In genomic region chr2:10932345-10933151, GRCh38 we compare ENCODE assay signal across 13 cellular contexts. TPM values are rescaled to one million over a fixed set of nuclear protein-coding genes. Genes with fewer than 3 reads are reported as not detected.
A peak's percentile ranks its signal among the peaks of the same experiment; 100 is the strongest.
DNase-seq lines count a peak whose midpoint lies in the region; ATAC-seq and TF ChIP-seq lines count a peak whose summit lies in the region.
"Had no signal": no experiment of that assay in that cellular context is flagged by ENCODE, and none has a peak within 500 bp of the region (broad histone marks: within the 10 kb centered on the region; RNA-seq: fewer than 3 reads in every experiment).

No MANE protein-coding gene starts in this region.

- peak overlapping the region; percentile 58 for H3K27ac ChIP-seq in psoas muscle
- H3K27ac ChIP-seq: esophagus muscularis mucosa had no signal

- peaks cover 77% of the 10 kb centered on the region for H3K4me1 Mint-ChIP-seq in endothelial cell (ENCODE audit: unreplicated experiment)
- H3K4me1 Mint-ChIP-seq: activated CD4-positive, alpha-beta T cell treated with anti-CD3 and anti-CD28 coated beads, Interleukin-2, amount 10 ng/mL, durations not matched to agents 24 days and 14 days; IgD-negative memory B cell had no signal

- no peak overlapping the region for H3K4me3 ChIP-seq in psoas muscle
- H3K4me3 ChIP-seq in H7 (ENCODE audit: insufficient read depth, low read depth, low read length) = no peak overlapping the region
- H3K4me3 ChIP-seq: esophagus muscularis mucosa had no signal

- intact Hi-C loops in psoas muscle (cut with DNase I) = no loop called here

- peaks cover 19% of the 10 kb centered on the region for H3K27me3 Mint-ChIP-seq in endothelial cell (ENCODE audit: unreplicated experiment)

- H3K9me3 ChIP-seq in psoas muscle = no peaks in the 10 kb centered on the region
- H3K9me3 ChIP-seq: esophagus muscularis mucosa had no signal

- peak overlapping the region; percentile 40 for H3K4me3 Mint-ChIP-seq in endothelial cell (ENCODE audit: unreplicated experiment)
- H3K4me3 Mint-ChIP-seq: activated CD4-positive, alpha-beta T cell treated with anti-CD3 and anti-CD28 coated beads, Interleukin-2, amount 10 ng/mL, durations not matched to agents 24 days and 14 days had no signal

- ATAC-seq in psoas muscle = peak in 3 of 4 donors; percentile 2 to 12 (median 8)

- no peak for TF ChIP-seq CTCF in endothelial cell (IDR thresholded peaks at IDR 0.05; ENCODE audit: unreplicated experiment)
- TF ChIP-seq CTCF in psoas muscle (IDR thresholded peaks at IDR 0.05) = no peak

- H3K36me3 ChIP-seq in psoas muscle (ENCODE audit: insufficient read depth in 1 of 2, low read depth in 1 of 2) = no peaks in the 10 kb centered on the region
- no peaks in the 10 kb centered on the region for H3K36me3 ChIP-seq in H7 (replicated peaks; ENCODE audit: control insufficient read depth, insufficient read depth, low read length)

- DNase-seq in Caki2 (ENCODE audit: low read depth) = peak; percentile 42
- peak; percentile 66 for DNase-seq in NCI-H345 (lab: John Stamatoyannopoulos, UW)
- peak; percentile 35 for DNase-seq in endothelial cell (ENCODE audit: low spot score)
- DNase-seq in psoas muscle = no peak
- DNase-seq in NCI-H1092 (lab: John Stamatoyannopoulos, UW) = no peak
- DNase-seq in pons (ENCODE audit: low spot score) = no peak
- no peak for DNase-seq in H7
- DNase-seq: activated CD4-positive, alpha-beta T cell treated with anti-CD3 and anti-CD28 coated beads, Interleukin-2, amount 10 ng/mL, durations not matched to agents 24 days and 14 days; activated naive CD4-positive, alpha-beta T cell treated with Interleukin-2 at 50 U/mL for 16 hours; DND-41; small intestine had no signal

- H3K4me1 ChIP-seq in psoas muscle = peaks cover 14% of the 10 kb centered on the region

- H3K36me3 Mint-ChIP-seq in endothelial cell (ENCODE audit: low read depth, unreplicated experiment) = no peaks in the 10 kb centered on the region
- H3K36me3 Mint-ChIP-seq: IgD-negative memory B cell had no signal

- H3K27me3 ChIP-seq in psoas muscle (ENCODE audit: insufficient read depth in 3 of 3, low read length in 2 of 3) (no peaks in the 10 kb centered on the region), H7 (ENCODE audit: control insufficient read depth, insufficient read depth, low read length) (no peaks in the 10 kb centered on the region)

- 48 to 65% (median 52%) methylated on average over 17 of the region's 17 CpGs for WGBS in psoas muscle, 3 donors

- no peaks in the 10 kb centered on the region for H3K9me3 Mint-ChIP-seq in endothelial cell (ENCODE audit: unreplicated experiment)
- H3K9me3 Mint-ChIP-seq: activated CD4-positive, alpha-beta T cell treated with anti-CD3 and anti-CD28 coated beads, Interleukin-2, amount 10 ng/mL, durations not matched to agents 24 days and 14 days had no signal

- in situ Hi-C loops in Caki2 (cut with HindIII; ENCODE audit: low pct_unique_long_range_greater_than_20kb, low sequenced_read_pairs) = no loop called here

- H3K27ac Mint-ChIP-seq in endothelial cell (ENCODE audit: unreplicated experiment) = peak overlapping the region; percentile 88
- H3K27ac Mint-ChIP-seq: activated CD4-positive, alpha-beta T cell treated with anti-CD3 and anti-CD28 coated beads, Interleukin-2, amount 10 ng/mL, durations not matched to agents 24 days and 14 days; IgD-negative memory B cell had no signal

RNA-seq across cellular contexts. Expression of gene KCNF1, which starts 20.8 kb away (rescaled TPM):
- 0.17 TPM in 1 of 2 replicates, not detected in the other for total RNA-seq in Caki2 (2014; rRNA removed; shearing (Covaris generic); ENCODE audit: low replicate concordance)
- total RNA-seq in endothelial cell (ENCODE audit: unreplicated experiment) (8.4 TPM), psoas muscle (not detected)
- under 1 TPM in 2 of 3 donors, not detected in 1; 0.06 to 0.07 TPM for polyA plus RNA-seq in psoas muscle
- 3.0 and 5.4 TPM in 2 replicates for total RNA-seq in H7 (2014; rRNA removed; shearing (Covaris generic))
- total RNA-seq: activated CD4-positive, alpha-beta T cell treated with anti-CD3 and anti-CD28 coated beads, Interleukin-2, amount 10 ng/mL, durations not matched to agents 24 days and 14 days had no signal
- polyA plus RNA-seq: IgD-negative memory B cell had no signal

Comparison
In these comparisons a context has a peak if more than half of its experiments do, and no peak if none do; other contexts are left out.
1. DNase-seq: peak in Caki2 (single experiment), NCI-H345 (single experiment) and endothelial cell (single experiment); none in psoas muscle (0 of 2), NCI-H1092 (single experiment), pons (single experiment) and H7 (single experiment).